21 cellular contexts compared by ENCODE assay signal in the genomic region with DNA sequence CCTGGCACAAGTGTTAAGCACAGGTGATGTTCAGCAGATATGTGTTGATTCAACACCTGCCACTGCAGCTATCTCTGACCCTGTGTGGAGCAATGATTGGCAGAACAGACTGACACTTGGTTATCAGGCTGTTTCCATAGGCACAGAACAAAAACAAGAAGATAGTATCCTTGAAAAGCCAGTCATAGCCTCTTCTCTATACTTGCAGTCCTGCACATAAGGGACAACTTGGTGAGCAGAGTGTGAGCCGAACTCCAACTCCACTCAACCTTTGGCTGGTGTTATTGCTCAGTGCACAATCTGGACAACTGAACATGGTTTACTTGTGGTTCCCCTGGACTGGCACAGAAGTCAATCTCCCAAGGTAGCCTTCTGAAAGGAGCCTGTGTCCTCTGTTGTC.
"Had no signal": no experiment of that assay in that cellular context is flagged by ENCODE, and none has a peak within 500 bp of the region (broad histone marks: within the 10 kb centered on the region; RNA-seq: fewer than 3 reads in every experiment).

No MANE protein-coding gene starts in this region.

- DNase-seq: colonic mucosa; dermis blood vessel endothelial cell; esophagus squamous epithelium; glutamatergic neuron; kidney; left cardiac atrium; mammary epithelial cell; mucosa of descending colon; naive thymus-derived CD8-positive, alpha-beta T cell; posterior cingulate gyrus; sigmoid colon; stimulated activated CD4-positive, alpha-beta T cell treated with anti-CD3 and anti-CD28 coated beads, Interleukin-2, amount 100 ng/mL, for 24 hours; stimulated activated CD4-positive, alpha-beta T cell treated with anti-CD3 and anti-CD28 coated beads, Interleukin-4, amount 100 ng/mL, for 4 hours; stimulated activated naive B cell treated with anti-CD40 and anti-IgM and Interleukin-4, amounts not matched to agents 10 μg/mL and 1 μg/mL and 100 μg/mL, for 72 hours; stomach; thyroid gland; upper lobe of left lung; uterus had no signal

- H3K27ac ChIP-seq: colonic mucosa, neutrophil, sigmoid colon, stomach, thyroid gland, upper lobe of left lung had no signal

- H3K4me3 ChIP-seq: colonic mucosa, esophagus squamous epithelium, mucosa of descending colon, sigmoid colon, skin epidermis, stomach, thyroid gland, upper lobe of left lung, uterus had no signal

- H3K4me1 ChIP-seq: colonic mucosa, esophagus squamous epithelium, sigmoid colon, stomach, thyroid gland, upper lobe of left lung, uterus had no signal

- H3K27me3 ChIP-seq: colonic mucosa, esophagus squamous epithelium, neutrophil, sigmoid colon, stomach, thyroid gland, upper lobe of left lung, uterus had no signal

- ATAC-seq: left cardiac atrium; mucosa of descending colon; naive thymus-derived CD8-positive, alpha-beta T cell; stimulated activated naive B cell treated with anti-CD40 and anti-IgM and Interleukin-4, amounts not matched to agents 10 μg/mL and 1 μg/mL and 100 μg/mL, for 72 hours had no signal

- H3K36me3 ChIP-seq: colonic mucosa, esophagus squamous epithelium, neutrophil, sigmoid colon, stomach, thyroid gland, upper lobe of left lung, uterus had no signal

- FAIRE-seq: frontal cortex, kidney had no signal

- H3K9me3 ChIP-seq: colonic mucosa, esophagus squamous epithelium, mucosa of descending colon, neutrophil, sigmoid colon, stomach, thyroid gland, upper lobe of left lung, uterus had no signal
